16 cellular contexts compared by ENCODE assay signal in the genomic region with DNA sequence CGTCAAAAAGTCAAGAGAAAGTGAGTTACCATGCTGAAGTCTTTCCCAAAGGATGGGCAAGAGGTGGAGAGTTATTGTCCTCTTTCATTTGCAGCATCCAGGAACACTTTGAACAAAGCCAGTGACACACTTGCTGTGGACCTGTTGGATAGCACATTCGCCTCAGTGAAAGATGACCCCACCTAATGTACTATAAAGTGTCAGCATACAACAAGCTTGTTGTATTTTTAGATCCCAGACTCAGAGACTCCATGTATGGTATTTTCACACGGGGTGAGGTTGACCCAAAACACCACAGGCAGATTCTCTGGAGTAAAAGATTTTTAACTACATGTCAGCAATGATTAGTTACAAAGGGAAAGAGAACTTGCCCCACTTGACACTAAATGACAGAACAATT.
DNase-seq lines count a peak whose midpoint lies in the region; ATAC-seq, FAIRE-seq and TF ChIP-seq lines count a peak whose summit lies in the region.
"Had no signal": no experiment of that assay in that cellular context is flagged by ENCODE, and none has a peak within 500 bp of the region (broad histone marks: within the 10 kb centered on the region; RNA-seq: fewer than 3 reads in every experiment).

No MANE protein-coding gene starts in this region.

- no peaks in the 10 kb centered on the region for H3K36me3 Mint-ChIP-seq in astrocyte (ENCODE audit: low read depth, unreplicated experiment)
- no peaks in the 10 kb centered on the region for H3K36me3 Mint-ChIP-seq in stimulated activated memory B cell treated with anti-CD40 and anti-IgM and Interleukin-4, amounts not matched to agents 10 μg/mL and 1 μg/mL and 100 μg/mL, for 72 hours
- H3K36me3 Mint-ChIP-seq: CD8-positive, alpha-beta memory T cell had no signal

- H3K27ac Mint-ChIP-seq in astrocyte (ENCODE audit: unreplicated experiment) = no peak overlapping the region
- no peak overlapping the region for H3K27ac Mint-ChIP-seq in stimulated activated memory B cell treated with anti-CD40 and anti-IgM and Interleukin-4, amounts not matched to agents 10 μg/mL and 1 μg/mL and 100 μg/mL, for 72 hours
- H3K27ac Mint-ChIP-seq: CD8-positive, alpha-beta memory T cell had no signal

- peaks cover 2% of the 10 kb centered on the region for H3K9me3 Mint-ChIP-seq in astrocyte (ENCODE audit: unreplicated experiment)
- H3K9me3 Mint-ChIP-seq in stimulated activated memory B cell treated with anti-CD40 and anti-IgM and Interleukin-4, amounts not matched to agents 10 μg/mL and 1 μg/mL and 100 μg/mL, for 72 hours = no peaks in the 10 kb centered on the region
- H3K9me3 Mint-ChIP-seq: CD8-positive, alpha-beta memory T cell had no signal

- H3K9ac ChIP-seq in astrocyte (ENCODE audit: low read length) = no peak overlapping the region
- H3K9ac ChIP-seq: KMS-11 had no signal

- CTCF ChIA-PET in A673 (lab: Charles Lee) = no interaction called here

- H3K4me3 Mint-ChIP-seq in astrocyte (ENCODE audit: unreplicated experiment) = no peak overlapping the region
- H3K4me3 Mint-ChIP-seq in stimulated activated memory B cell treated with anti-CD40 and anti-IgM and Interleukin-4, amounts not matched to agents 10 μg/mL and 1 μg/mL and 100 μg/mL, for 72 hours = no peak overlapping the region
- H3K4me3 Mint-ChIP-seq: CD8-positive, alpha-beta memory T cell had no signal

- TF ChIP-seq CTCF in A673 (conservative IDR thresholded peaks at IDR 0.05; ENCODE audit: low read depth, low read length) (no peak), GM12865 (IDR thresholded peaks at IDR 0.05; ENCODE audit: insufficient read depth, low read depth, low read length, missing control alignments) (no peak), astrocyte (IDR thresholded peaks at IDR 0.05; ENCODE audit: insufficient read depth, low read depth, low read length) (no peak), osteoblast (IDR thresholded peaks at IDR 0.05; ENCODE audit: extremely low read depth, low read depth, low read length) (no peak)

- H3K4me3 ChIP-seq in A673 (ENCODE audit: low read depth, low read length, poor library complexity, severe bottlenecking) (no peak overlapping the region), GM12865 (ENCODE audit: low read depth, low read length) (no peak overlapping the region), astrocyte (ENCODE audit: insufficient read depth, low read depth, low read length) (no peak overlapping the region), osteoblast (ENCODE audit: insufficient read depth, low read length) (no peak overlapping the region)
- H3K4me3 ChIP-seq: PC-9 had no signal

- no peak for DNase-seq in A673 (ENCODE audit: low spot score)
- peak; percentile 36 for DNase-seq in GM12865 (ENCODE audit: low read depth)
- DNase-seq in astrocyte (ENCODE audit: low read depth) = no peak
- DNase-seq in osteoblast (ENCODE audit: insufficient read length, low spot score, missing footprints) = no peak
- no peak for DNase-seq in ureter (ENCODE audit: low spot score)
- DNase-seq in NCI-H510A treated with DMSO at 0.1 percent for 48 hours (lab: John Stamatoyannopoulos, UW) = no peak
- DNase-seq: CD8-positive, alpha-beta memory T cell; MM.1S; NCI-H1105 treated with DMSO at 0.1 percent for 48 hours; NCI-H187; NCI-H526 had no signal

- H4K20me1 ChIP-seq in astrocyte (ENCODE audit: insufficient read depth, low read length) (no peaks in the 10 kb centered on the region), osteoblast (ENCODE audit: insufficient read depth, low read length) (no peaks in the 10 kb centered on the region)

- intact Hi-C loops in A673 (cut with micrococcal nuclease; ENCODE audit: unreplicated experiment) = no loop called here

- peak; percentile 54 for FAIRE-seq in astrocyte (lab: Jason Lieb, UNC)
- FAIRE-seq: H1, HepG2 had no signal

- H3K4me2 ChIP-seq in astrocyte (ENCODE audit: low read length) (no peak overlapping the region), osteoblast (ENCODE audit: insufficient read depth, low read length) (no peak overlapping the region)
- H3K4me2 ChIP-seq: KMS-11, PC-9 had no signal

- H3K36me3 ChIP-seq in A673 (ENCODE audit: insufficient read depth, low read length, poor library complexity, severe bottlenecking) (no peaks in the 10 kb centered on the region), astrocyte (ENCODE audit: insufficient read depth, low read length) (no peaks in the 10 kb centered on the region), osteoblast (ENCODE audit: insufficient read depth, low read length) (no peaks in the 10 kb centered on the region)

- H3K4me1 Mint-ChIP-seq in astrocyte (ENCODE audit: low read depth, unreplicated experiment) = peaks cover 11% of the 10 kb centered on the region
- H3K4me1 Mint-ChIP-seq in stimulated activated memory B cell treated with anti-CD40 and anti-IgM and Interleukin-4, amounts not matched to agents 10 μg/mL and 1 μg/mL and 100 μg/mL, for 72 hours = no peaks in the 10 kb centered on the region
- H3K4me1 Mint-ChIP-seq: CD8-positive, alpha-beta memory T cell had no signal

- H3K79me2 ChIP-seq in astrocyte (ENCODE audit: insufficient read depth, low read length) = no peaks in the 10 kb centered on the region
- H3K79me2 ChIP-seq in osteoblast (ENCODE audit: insufficient read depth, low read length) = no peaks in the 10 kb centered on the region

- H2AFZ ChIP-seq in astrocyte (ENCODE audit: low read depth, low read length) (no peak overlapping the region), osteoblast (ENCODE audit: low read length) (peak overlapping the region; percentile 49)
- H2AFZ ChIP-seq: PC-9 had no signal

- ATAC-seq in stimulated activated memory B cell treated with anti-CD40 and anti-IgM and Interleukin-4, amounts not matched to agents 10 μg/mL and 1 μg/mL and 100 μg/mL, for 72 hours = no peak
- ATAC-seq: HepG2 had no signal

- BruUV-seq in A673 (replicated peaks; lab: Mats Ljungman, UMichigan) = no TSS peak

- no peaks in the 10 kb centered on the region for H3K9me3 ChIP-seq in A673 (ENCODE audit: low read depth, low read length, poor library complexity, severe bottlenecking)
- H3K9me3 ChIP-seq in astrocyte (ENCODE audit: insufficient read depth, low read depth, low read length) = no peaks in the 10 kb centered on the region
- H3K9me3 ChIP-seq in osteoblast (ENCODE audit: low read depth, low read length) = no peaks in the 10 kb centered on the region

- peaks cover 26% of the 10 kb centered on the region for H3K4me1 ChIP-seq in A673 (ENCODE audit: insufficient read depth, low read length, poor library complexity, severe bottlenecking)
- no peaks in the 10 kb centered on the region for H3K4me1 ChIP-seq in astrocyte (ENCODE audit: insufficient read depth, low read length)
- H3K4me1 ChIP-seq in osteoblast (ENCODE audit: insufficient read depth, low read length) = peaks cover 7% of the 10 kb centered on the region

- H3K27me3 Mint-ChIP-seq in astrocyte (ENCODE audit: low read depth, unreplicated experiment) = peaks cover 13% of the 10 kb centered on the region
- no peaks in the 10 kb centered on the region for H3K27me3 Mint-ChIP-seq in stimulated activated memory B cell treated with anti-CD40 and anti-IgM and Interleukin-4, amounts not matched to agents 10 μg/mL and 1 μg/mL and 100 μg/mL, for 72 hours

- H3K27me3 ChIP-seq in A673 (replicated peaks; ENCODE audit: insufficient read depth, low read depth, low read length, poor library complexity) (no peaks in the 10 kb centered on the region), astrocyte (ENCODE audit: insufficient read depth, low read length) (no peaks in the 10 kb centered on the region), osteoblast (ENCODE audit: insufficient read depth, low read length) (no peaks in the 10 kb centered on the region)

- POLR2A ChIA-PET in A673 (lab: Charles Lee; ENCODE audit: low non-redundant PET) = no interaction called here

- H3K27ac ChIP-seq in A673 (ENCODE audit: low read depth, low read length, poor library complexity, severe bottlenecking) = peak overlapping the region; percentile 71
- H3K27ac ChIP-seq in astrocyte (ENCODE audit: low read depth, low read length) = no peak overlapping the region
- H3K27ac ChIP-seq in osteoblast (ENCODE audit: low read depth, low read length) = no peak overlapping the region
- H3K27ac ChIP-seq: KMS-11, PC-9 had no signal
